ENCODE assay signal across 1 cellular context in the genomic region with DNA sequence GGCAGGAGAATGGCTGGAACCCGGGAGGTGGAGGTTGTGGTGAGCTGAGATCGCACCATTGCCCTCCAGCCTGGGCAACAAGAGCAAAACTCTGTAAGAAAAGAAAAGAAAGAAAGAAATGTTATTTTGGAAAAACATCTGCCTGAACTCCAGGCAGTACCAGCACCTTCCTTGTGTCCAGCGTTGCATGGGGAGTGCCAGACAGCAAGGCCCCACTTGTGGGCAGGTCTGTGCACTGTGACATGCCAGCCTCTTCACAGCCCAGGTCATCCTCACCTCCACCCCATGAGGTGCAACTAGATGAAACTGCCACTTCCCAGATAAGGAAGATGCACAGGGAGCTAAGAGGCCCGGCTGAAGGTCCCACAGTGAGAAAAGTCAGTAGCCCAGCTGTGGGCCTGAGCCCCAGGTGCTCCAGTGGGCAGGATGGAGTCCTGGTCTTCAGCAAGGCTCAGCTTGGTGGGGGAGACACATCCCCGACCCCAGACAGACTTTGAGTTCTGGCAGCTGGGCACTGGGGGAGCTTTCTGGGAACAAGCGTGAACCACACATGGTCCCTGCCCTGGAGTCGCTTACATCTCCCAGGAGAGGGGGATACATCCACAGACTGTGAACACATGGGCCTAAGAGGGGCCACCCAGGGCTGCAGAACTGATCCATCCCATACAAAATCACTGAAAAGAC.
TF ChIP-seq lines count a peak whose summit lies in the region.

No MANE protein-coding gene starts in this region.

TF ChIP-seq in IMR-90, 13 proteins besides CTCF, POLR2A, EP300 and RAD21 (continued from another document):
- no peak for TF ChIP-seq CEBPB (IDR thresholded peaks at IDR 0.05; ENCODE audit: low read depth, low read length)
- no peak for TF ChIP-seq RFX5 (IDR thresholded peaks at IDR 0.05; ENCODE audit: low read depth, low read length)
- TF ChIP-seq BHLHE40 (IDR thresholded peaks at IDR 0.05; ENCODE audit: low read depth, low read length) = no peak
